Comparison of ENCODE assay signal across 2 cellular contexts in the genomic region with DNA sequence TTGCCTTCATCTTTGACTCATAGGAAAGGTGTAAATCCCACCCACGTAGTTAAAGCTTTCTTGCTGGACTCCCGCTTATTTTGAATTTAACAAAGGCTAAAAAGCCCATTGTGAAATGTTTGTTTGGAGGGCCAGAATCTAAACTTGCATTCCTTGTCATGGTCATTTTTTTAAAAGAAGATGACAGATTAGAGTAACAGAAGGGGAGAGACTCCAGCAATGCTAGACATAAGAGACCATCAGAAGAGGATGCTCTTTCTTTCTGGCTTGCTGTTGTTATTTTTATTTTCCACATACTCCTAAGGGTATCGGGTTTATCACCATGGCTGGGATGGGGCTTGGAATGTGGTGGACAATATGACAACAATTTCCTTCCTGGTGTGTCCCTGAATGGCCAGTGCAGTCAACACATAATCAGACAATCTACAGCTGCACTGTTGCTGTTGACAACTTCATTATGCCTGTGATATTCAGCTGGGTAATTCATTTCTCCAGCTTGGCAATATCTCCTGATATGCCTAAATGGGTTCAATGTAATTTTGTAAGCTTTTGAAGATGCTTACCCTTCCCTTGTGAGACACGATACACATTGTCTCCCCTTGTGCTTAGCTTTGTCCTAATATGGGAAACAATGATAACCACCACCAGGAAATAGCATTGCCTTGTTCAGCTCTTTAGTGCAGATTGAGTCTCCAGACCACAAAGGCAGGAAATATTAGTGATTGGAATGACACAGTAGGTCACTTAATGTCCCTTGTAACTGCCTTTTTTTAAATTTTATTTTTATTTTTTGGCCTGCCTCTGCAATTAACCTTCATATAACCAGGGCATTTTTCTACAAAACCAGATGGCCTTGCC.
A peak's percentile ranks its signal among the peaks of the same experiment; 100 is the strongest.
TF ChIP-seq lines count a peak whose summit lies in the region.

No MANE protein-coding gene starts in this region.

TF ChIP-seq in liver, 16 proteins besides CTCF, POLR2A, EP300 and RAD21:
- TF ChIP-seq HNF4A (conservative IDR thresholded peaks at IDR 0.05) (no peak), SP1 (IDR thresholded peaks at IDR 0.05) (peak; percentile 6), NR2F2 (IDR thresholded peaks at IDR 0.05) (peak; percentile 46), EGR1 (IDR thresholded peaks at IDR 0.05; ENCODE audit: low read depth in 2 of 2) (no peak), TAF1 (conservative IDR thresholded peaks at IDR 0.05) (no peak)
- TF ChIP-seq, protein P1, sequence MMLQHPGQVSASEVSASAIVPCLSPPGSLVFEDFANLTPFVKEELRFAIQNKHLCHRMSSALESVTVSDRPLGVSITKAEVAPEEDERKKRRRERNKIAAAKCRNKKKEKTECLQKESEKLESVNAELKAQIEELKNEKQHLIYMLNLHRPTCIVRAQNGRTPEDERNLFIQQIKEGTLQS (IDR thresholded peaks at IDR 0.05), result no peak
TF ChIP-seq in liver: peak in this region for 2.

TF ChIP-seq in HepG2, 621 proteins besides CTCF, POLR2A, EP300 and RAD21:
- TF ChIP-seq ATF7 (IDR thresholded peaks at IDR 0.05) (no peak), ATF7 (CRISPR knock-in tag; IDR thresholded peaks at IDR 0.05) (no peak), KMT2B (CRISPR knock-in tag; IDR thresholded peaks at IDR 0.05) (no peak), ZNF577 (CRISPR knock-in tag; IDR thresholded peaks at IDR 0.05; ENCODE audit: borderline replicate concordance, low read depth) (no peak), PAWR (CRISPR knock-in tag; IDR thresholded peaks at IDR 0.05; ENCODE audit: borderline replicate concordance) (no peak), ESRRA (CRISPR knock-in tag; IDR thresholded peaks at IDR 0.05; ENCODE audit: low read depth) (no peak), CHD4 (IDR thresholded peaks at IDR 0.05; ENCODE audit: borderline replicate concordance, low read length) (no peak), ZNF24 (IDR thresholded peaks at IDR 0.05) (no peak), ZSCAN30 (CRISPR knock-in tag; IDR thresholded peaks at IDR 0.05) (no peak), GATAD2A (CRISPR knock-in tag; IDR thresholded peaks at IDR 0.05) (no peak), BCL6 (CRISPR knock-in tag; IDR thresholded peaks at IDR 0.05) (no peak)
- TF ChIP-seq, protein P2, sequence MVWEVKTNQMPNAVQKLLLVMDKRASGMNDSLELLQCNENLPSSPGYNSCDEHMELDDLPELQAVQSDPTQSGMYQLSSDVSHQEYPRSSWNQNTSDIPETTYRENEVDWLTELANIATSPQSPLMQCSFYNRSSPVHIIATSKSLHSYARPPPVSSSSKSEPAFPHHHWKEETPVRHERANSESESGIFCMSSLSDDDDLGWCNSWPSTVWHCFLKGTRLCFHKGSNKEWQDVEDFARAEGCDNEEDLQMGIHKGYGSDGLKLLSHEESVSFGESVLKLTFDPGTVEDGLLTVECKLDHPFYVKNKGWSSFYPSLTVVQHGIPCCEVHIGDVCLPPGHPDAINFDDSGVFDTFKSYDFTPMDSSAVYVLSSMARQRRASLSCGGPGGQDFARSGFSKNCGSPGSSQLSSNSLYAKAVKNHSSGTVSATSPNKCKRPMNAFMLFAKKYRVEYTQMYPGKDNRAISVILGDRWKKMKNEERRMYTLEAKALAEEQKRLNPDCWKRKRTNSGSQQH (CRISPR knock-in tag; IDR thresholded peaks at IDR 0.05; ENCODE audit: low read depth), result no peak
- TF ChIP-seq, protein P3, sequence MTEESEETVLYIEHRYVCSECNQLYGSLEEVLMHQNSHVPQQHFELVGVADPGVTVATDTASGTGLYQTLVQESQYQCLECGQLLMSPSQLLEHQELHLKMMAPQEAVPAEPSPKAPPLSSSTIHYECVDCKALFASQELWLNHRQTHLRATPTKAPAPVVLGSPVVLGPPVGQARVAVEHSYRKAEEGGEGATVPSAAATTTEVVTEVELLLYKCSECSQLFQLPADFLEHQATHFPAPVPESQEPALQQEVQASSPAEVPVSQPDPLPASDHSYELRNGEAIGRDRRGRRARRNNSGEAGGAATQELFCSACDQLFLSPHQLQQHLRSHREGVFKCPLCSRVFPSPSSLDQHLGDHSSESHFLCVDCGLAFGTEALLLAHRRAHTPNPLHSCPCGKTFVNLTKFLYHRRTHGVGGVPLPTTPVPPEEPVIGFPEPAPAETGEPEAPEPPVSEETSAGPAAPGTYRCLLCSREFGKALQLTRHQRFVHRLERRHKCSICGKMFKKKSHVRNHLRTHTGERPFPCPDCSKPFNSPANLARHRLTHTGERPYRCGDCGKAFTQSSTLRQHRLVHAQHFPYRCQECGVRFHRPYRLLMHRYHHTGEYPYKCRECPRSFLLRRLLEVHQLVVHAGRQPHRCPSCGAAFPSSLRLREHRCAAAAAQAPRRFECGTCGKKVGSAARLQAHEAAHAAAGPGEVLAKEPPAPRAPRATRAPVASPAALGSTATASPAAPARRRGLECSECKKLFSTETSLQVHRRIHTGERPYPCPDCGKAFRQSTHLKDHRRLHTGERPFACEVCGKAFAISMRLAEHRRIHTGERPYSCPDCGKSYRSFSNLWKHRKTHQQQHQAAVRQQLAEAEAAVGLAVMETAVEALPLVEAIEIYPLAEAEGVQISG (CRISPR knock-in tag; IDR thresholded peaks at IDR 0.05), result no peak
- TF ChIP-seq, protein P4, sequence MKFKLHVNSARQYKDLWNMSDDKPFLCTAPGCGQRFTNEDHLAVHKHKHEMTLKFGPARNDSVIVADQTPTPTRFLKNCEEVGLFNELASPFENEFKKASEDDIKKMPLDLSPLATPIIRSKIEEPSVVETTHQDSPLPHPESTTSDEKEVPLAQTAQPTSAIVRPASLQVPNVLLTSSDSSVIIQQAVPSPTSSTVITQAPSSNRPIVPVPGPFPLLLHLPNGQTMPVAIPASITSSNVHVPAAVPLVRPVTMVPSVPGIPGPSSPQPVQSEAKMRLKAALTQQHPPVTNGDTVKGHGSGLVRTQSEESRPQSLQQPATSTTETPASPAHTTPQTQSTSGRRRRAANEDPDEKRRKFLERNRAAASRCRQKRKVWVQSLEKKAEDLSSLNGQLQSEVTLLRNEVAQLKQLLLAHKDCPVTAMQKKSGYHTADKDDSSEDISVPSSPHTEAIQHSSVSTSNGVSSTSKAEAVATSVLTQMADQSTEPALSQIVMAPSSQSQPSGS (CRISPR knock-in tag; IDR thresholded peaks at IDR 0.05), result no peak
- TF ChIP-seq, protein P5, sequence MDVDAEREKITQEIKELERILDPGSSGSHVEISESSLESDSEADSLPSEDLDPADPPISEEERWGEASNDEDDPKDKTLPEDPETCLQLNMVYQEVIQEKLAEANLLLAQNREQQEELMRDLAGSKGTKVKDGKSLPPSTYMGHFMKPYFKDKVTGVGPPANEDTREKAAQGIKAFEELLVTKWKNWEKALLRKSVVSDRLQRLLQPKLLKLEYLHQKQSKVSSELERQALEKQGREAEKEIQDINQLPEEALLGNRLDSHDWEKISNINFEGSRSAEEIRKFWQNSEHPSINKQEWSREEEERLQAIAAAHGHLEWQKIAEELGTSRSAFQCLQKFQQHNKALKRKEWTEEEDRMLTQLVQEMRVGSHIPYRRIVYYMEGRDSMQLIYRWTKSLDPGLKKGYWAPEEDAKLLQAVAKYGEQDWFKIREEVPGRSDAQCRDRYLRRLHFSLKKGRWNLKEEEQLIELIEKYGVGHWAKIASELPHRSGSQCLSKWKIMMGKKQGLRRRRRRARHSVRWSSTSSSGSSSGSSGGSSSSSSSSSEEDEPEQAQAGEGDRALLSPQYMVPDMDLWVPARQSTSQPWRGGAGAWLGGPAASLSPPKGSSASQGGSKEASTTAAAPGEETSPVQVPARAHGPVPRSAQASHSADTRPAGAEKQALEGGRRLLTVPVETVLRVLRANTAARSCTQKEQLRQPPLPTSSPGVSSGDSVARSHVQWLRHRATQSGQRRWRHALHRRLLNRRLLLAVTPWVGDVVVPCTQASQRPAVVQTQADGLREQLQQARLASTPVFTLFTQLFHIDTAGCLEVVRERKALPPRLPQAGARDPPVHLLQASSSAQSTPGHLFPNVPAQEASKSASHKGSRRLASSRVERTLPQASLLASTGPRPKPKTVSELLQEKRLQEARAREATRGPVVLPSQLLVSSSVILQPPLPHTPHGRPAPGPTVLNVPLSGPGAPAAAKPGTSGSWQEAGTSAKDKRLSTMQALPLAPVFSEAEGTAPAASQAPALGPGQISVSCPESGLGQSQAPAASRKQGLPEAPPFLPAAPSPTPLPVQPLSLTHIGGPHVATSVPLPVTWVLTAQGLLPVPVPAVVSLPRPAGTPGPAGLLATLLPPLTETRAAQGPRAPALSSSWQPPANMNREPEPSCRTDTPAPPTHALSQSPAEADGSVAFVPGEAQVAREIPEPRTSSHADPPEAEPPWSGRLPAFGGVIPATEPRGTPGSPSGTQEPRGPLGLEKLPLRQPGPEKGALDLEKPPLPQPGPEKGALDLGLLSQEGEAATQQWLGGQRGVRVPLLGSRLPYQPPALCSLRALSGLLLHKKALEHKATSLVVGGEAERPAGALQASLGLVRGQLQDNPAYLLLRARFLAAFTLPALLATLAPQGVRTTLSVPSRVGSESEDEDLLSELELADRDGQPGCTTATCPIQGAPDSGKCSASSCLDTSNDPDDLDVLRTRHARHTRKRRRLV (CRISPR knock-in tag; IDR thresholded peaks at IDR 0.05), result no peak
